ENCODE assay signal across 8 cellular contexts in genomic region chr11:63813563-63814382, GRCh38. TPM values are rescaled to one million over a fixed set of nuclear protein-coding genes. Genes with fewer than 3 reads are reported as not detected.
DNase-seq lines count a peak whose midpoint lies in the region; ATAC-seq and TF ChIP-seq lines count a peak whose summit lies in the region.

No MANE protein-coding gene starts in this region.

- peaks cover 39% of the 10 kb centered on the region for H3K36me3 Mint-ChIP-seq in nephron progenitor cell (ENCODE audit: low read depth)

- POLR2A ChIA-PET in AG04450 (lab: Yijun Ruan, JAX), result interaction anchor here (0.6 to 1.5 kb wide), 3 partner anchors 45 to 160 kb away, joined by 3 to 5 read pairs (median 4); partner anchors contain the start of genes COX8A and ZFTA

- no peaks in the 10 kb centered on the region for H3K9me3 Mint-ChIP-seq in nephron progenitor cell

- TF ChIP-seq CTCF in AG04450 (IDR thresholded peaks at IDR 0.05; ENCODE audit: low read depth, low read length) (no peak), fibroblast of villous mesenchyme (IDR thresholded peaks at IDR 0.05; ENCODE audit: insufficient read depth, low read depth, low read length) (no peak), nephron progenitor cell (IDR thresholded peaks at IDR 0.05) (no peak)

- under 1% methylated on average over 74 of the region's 74 CpGs for WGBS in urinary bladder

- no peak overlapping the region for H3K27ac Mint-ChIP-seq in nephron progenitor cell

- H3K27ac ChIP-seq in AG04450 (ENCODE audit: low read depth, low read length) (peak overlapping the region; percentile 39), urinary bladder (ENCODE audit: low read depth) (no peak overlapping the region)

- peak overlapping the region; percentile 95 for H3K4me3 ChIP-seq in AG04450 (ENCODE audit: low read depth, low read length)
- H3K4me3 ChIP-seq in fibroblast of villous mesenchyme (ENCODE audit: low read depth, low read length), result peak overlapping the region; percentile 90
- peak overlapping the region; percentile 65 for H3K4me3 ChIP-seq in urinary bladder (ENCODE audit: low read depth, low read length)

- CTCF ChIA-PET in AG04450 (lab: Charles Lee), result interaction anchor here (1.0 kb wide), 1 partner anchor 46 kb away, joined by 5 read pairs; the partner anchor contains the start of gene ZFTA

- no peaks in the 10 kb centered on the region; the same call in 1 of the 2 replicates for H3K9me3 ChIP-seq in AG04450 (ENCODE audit: control insufficient read depth, insufficient read depth, low read length)

- DNase-seq in AG04450 (ENCODE audit: low read depth, low spot score) (no peak), NCI-H774 (lab: John Stamatoyannopoulos, UW) (peak; percentile 15), fibroblast of villous mesenchyme (ENCODE audit: low read depth) (peak; percentile 69), nephron progenitor cell (peak; percentile 62)
- peak; percentile 76 for DNase-seq in activated effector memory CD4-positive, alpha-beta T cell treated with anti-CD3 and anti-CD28 coated beads, Interleukin-2, amount 50 U/mL, for 16 hours

- no peaks in the 10 kb centered on the region for H3K36me3 ChIP-seq in urinary bladder (ENCODE audit: insufficient read depth)

- peak overlapping the region; percentile 91 for H3K4me3 Mint-ChIP-seq in nephron progenitor cell

- ATAC-seq in GM18511 (IDR thresholded peaks at IDR 0.05; ENCODE audit: unreplicated experiment), result peak; percentile 51
- peak; percentile 30 for ATAC-seq in HG03025 (IDR thresholded peaks at IDR 0.05; ENCODE audit: low FRiP score, unreplicated experiment)

- no peaks in the 10 kb centered on the region for H3K4me1 ChIP-seq in urinary bladder (ENCODE audit: insufficient read depth)

- H3K27me3 ChIP-seq in AG04450 (ENCODE audit: control insufficient read depth, insufficient read depth, low read length), result no peaks in the 10 kb centered on the region

- peaks cover 41% of the 10 kb centered on the region for H3K4me1 Mint-ChIP-seq in nephron progenitor cell

- H3K27me3 Mint-ChIP-seq in nephron progenitor cell (ENCODE audit: low read depth, poor library complexity), result no peaks in the 10 kb centered on the region

RNA-seq across cellular contexts. Expression of gene SPINDOC, which starts 0.5 kb away (rescaled TPM):
- polyA plus RNA-seq in AG04450 (2011; rRNA removed) (15.8 and 20.9 TPM in 2 replicates), urinary bladder (19.0 TPM)
- polyA minus RNA-seq in AG04450 (2011; rRNA and poly(A)+ RNA removed), result 9.1 and 11.2 TPM in 2 replicates
- total RNA-seq in fibroblast of villous mesenchyme (24.2 and 25.4 TPM in 2 replicates), urinary bladder (8.2 TPM)

RNA-seq across cellular contexts. Expression of gene MARK2, which starts 25.1 kb away (rescaled TPM):
- polyA plus RNA-seq in AG04450 (2011; rRNA removed) (14.5 and 16.5 TPM in 2 replicates), urinary bladder (21.6 TPM)
- 16.7 and 17.9 TPM in 2 replicates for polyA minus RNA-seq in AG04450 (2011; rRNA and poly(A)+ RNA removed)
- total RNA-seq in fibroblast of villous mesenchyme (14.5 and 16.4 TPM in 2 replicates), urinary bladder (13.1 TPM)

RNA-seq across cellular contexts. Expression of gene ZFTA, which starts 45.2 kb away (rescaled TPM):
- polyA plus RNA-seq in AG04450 (2011; rRNA removed), result 8.3 and 8.6 TPM in 2 replicates
- polyA minus RNA-seq in AG04450 (2011; rRNA and poly(A)+ RNA removed), result 7.6 and 8.4 TPM in 2 replicates
- total RNA-seq in fibroblast of villous mesenchyme, result 12.2 and 16.0 TPM in 2 replicates
- total RNA-seq in urinary bladder, result 13.5 TPM
- 26.8 TPM for polyA plus RNA-seq in urinary bladder
